Comparison of ENCODE assay signal across 10 cellular contexts in the genomic region with DNA sequence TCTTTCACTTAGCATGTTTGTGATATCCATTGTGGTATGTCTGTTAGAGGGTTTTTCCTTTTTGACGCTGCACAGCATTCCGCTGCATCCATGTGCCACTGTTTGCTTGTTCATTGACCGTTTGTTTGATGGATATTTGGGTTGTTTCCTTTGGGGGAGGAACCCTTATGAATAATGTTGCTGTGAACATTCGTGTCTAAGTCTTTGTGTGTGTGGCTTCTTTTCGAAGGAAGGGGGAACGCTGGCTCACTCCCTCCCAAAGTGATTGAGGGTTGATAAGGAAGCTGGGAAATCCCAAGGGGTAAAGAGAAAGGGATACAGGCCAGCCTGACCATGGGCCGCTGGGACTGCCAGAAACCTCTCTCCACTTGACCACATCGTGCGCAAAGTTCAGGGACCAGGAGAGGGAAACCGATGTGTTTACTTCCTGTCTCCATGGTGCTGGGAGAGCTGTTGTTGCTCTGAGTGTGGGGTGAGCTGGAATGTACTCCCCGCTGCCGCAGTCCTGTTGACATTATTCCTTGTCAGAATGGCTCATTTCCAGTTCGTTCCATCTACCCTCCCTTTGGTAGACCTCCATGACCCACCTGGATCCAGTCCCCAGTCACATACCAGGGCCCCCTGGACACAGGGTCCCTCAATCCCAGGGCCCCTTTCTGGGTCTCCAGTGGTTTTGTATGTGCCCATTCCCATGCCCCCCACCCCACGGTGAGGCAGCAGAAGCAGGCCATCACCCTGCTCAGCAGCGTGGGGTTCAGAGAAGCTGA. TPM values are rescaled to one million over a fixed set of nuclear protein-coding genes. Genes with fewer than 3 reads are reported as not detected.
A peak's percentile ranks its signal among the peaks of the same experiment; 100 is the strongest.
DNase-seq lines count a peak whose midpoint lies in the region; ATAC-seq and TF ChIP-seq lines count a peak whose summit lies in the region.
"Had no signal": no experiment of that assay in that cellular context is flagged by ENCODE, and none has a peak within 500 bp of the region (broad histone marks: within the 10 kb centered on the region; RNA-seq: fewer than 3 reads in every experiment).

No MANE protein-coding gene starts in this region.

- no peaks in the 10 kb centered on the region for H3K36me3 ChIP-seq in IMR-90 (ENCODE audit: control insufficient read depth, insufficient read depth, low read length)
- no peaks in the 10 kb centered on the region for H3K36me3 ChIP-seq in left lung
- H3K36me3 ChIP-seq: HAP-1 had no signal

- H3K18ac ChIP-seq in IMR-90 (ENCODE audit: low read depth, low read length), result peak overlapping the region; percentile 38; the same call in 1 of the 2 replicates

- peak overlapping the region; percentile 42 for H3K4me2 ChIP-seq in IMR-90 (ENCODE audit: low read depth, low read length)

- CTCF ChIA-PET in IMR-90 (lab: Yijun Ruan, JAX), result interaction anchor here (0.9 to 1.0 kb wide), 2 partner anchors 10 to 32 kb away, joined by 3 to 4 read pairs; no protein-coding TSS in a partner anchor

- dilution Hi-C loops in IMR-90 (cut with HindIII; ENCODE audit: low sequenced_read_pairs, unreplicated experiment), result no loop called here

- H2BK120ac ChIP-seq in IMR-90 (ENCODE audit: low read depth, low read length), result peak overlapping the region; percentile 76

- H3K27me3 ChIP-seq in IMR-90 (ENCODE audit: control insufficient read depth, insufficient read depth, low read length) (no peaks in the 10 kb centered on the region), left lung (no peaks in the 10 kb centered on the region)

- H3K9me3 ChIP-seq in IMR-90 (ENCODE audit: control insufficient read depth, insufficient read depth, low read length) (no peaks in the 10 kb centered on the region), left lung (peaks cover 0 to 4% of the 10 kb centered on the region in 2 donors)

- peak overlapping the region; percentile 30 for H4K91ac ChIP-seq in IMR-90 (ENCODE audit: insufficient read depth, low read depth, low read length)

- H3K4me3 ChIP-seq in IMR-90 (ENCODE audit: insufficient read depth, low read depth, low read length) (no peak overlapping the region), left lung (no peak overlapping the region)
- H3K4me3 ChIP-seq: HAP-1 had no signal

- DNase-seq in IMR-90 (peak; percentile 97), left lung (peak; percentile 51 to 87), smooth muscle cell of the brain vasculature (ENCODE audit: low read depth, low spot score) (peak; percentile 90)
- no peak for DNase-seq in activated CD4-positive, alpha-beta T cell treated with anti-CD3 and anti-CD28 coated beads, Interleukin-2, amount 50 U/mL, for 1 hour
- DNase-seq in activated T-helper 2 cell treated with anti-CD3 and anti-CD28 coated beads, Interferon-gamma antibody, Interleukin-2, Interleukin-4, amounts not matched to agents 10 μg/mL and 5 μg/mL and 100 μg/mL, durations not matched to agents 14 hours and 24 hours and 36 hours (ENCODE audit: low spot score), result no peak
- DNase-seq: MM.1S had no signal

- no peak overlapping the region for H3K27ac Mint-ChIP-seq in activated T-helper 2 cell treated with anti-CD3 and anti-CD28 coated beads, Interferon-gamma antibody, Interleukin-2, Interleukin-4, amounts not matched to agents 10 μg/mL and 5 μg/mL and 100 μg/mL, durations not matched to agents 14 hours and 24 hours and 36 hours

- BruUV-seq in IMR-90 (replicated peaks; lab: Mats Ljungman, UMichigan), result no TSS peak

- H3K27ac ChIP-seq in IMR-90 (ENCODE audit: insufficient read depth, low read length) (0 out of 2 replicates have a peak overlapping the region, but pooled peaks have one; percentile 1), cingulate gyrus (ENCODE audit: low read depth, low read length) (peak overlapping the region; percentile 30), left lung (peak overlapping the region; percentile 83 to 85)

- peak overlapping the region; percentile 4 to 17; a peak in 2 of 4 replicates for H4K8ac ChIP-seq in IMR-90 (ENCODE audit: low read depth in 2 of 2, low read length in 2 of 2)

- peak overlapping the region; percentile 10; the same call in 1 of the 2 replicates for H4K5ac ChIP-seq in IMR-90 (ENCODE audit: low read depth, low read length)

- no peak for TF ChIP-seq POLR2A in IMR-90 (IDR thresholded peaks at IDR 0.05; ENCODE audit: low read depth, low read length)

- 45% methylated on average over 4 of the region's 15 CpGs; no CpG with 5 or more reads in 1 of the 2 experiments for WGBS in IMR-90 (ENCODE audit: extremely low coverage in 2 of 2, insufficient read length in 1 of 2), 2 experiments

- H2BK5ac ChIP-seq in IMR-90 (ENCODE audit: low read depth, low read length, poor library complexity, severe bottlenecking), result peak overlapping the region; percentile 60

- ATAC-seq in IMR-90 (ENCODE audit: low read depth), result peak; percentile 95
- ATAC-seq in left lung, result peak; percentile 92
- no peak for ATAC-seq in GM19035 (IDR thresholded peaks at IDR 0.05; ENCODE audit: unreplicated experiment)
- no peak for ATAC-seq in HG03280 (IDR thresholded peaks at IDR 0.05; ENCODE audit: unreplicated experiment)

- H3K4me1 ChIP-seq in IMR-90 (ENCODE audit: control insufficient read depth, insufficient read depth, low read length), result peaks cover 16% of the 10 kb centered on the region
- peaks cover 35 to 60% of the 10 kb centered on the region in 2 donors for H3K4me1 ChIP-seq in left lung
- H3K4me1 ChIP-seq: HAP-1 had no signal

- peak overlapping the region; percentile 78 for H2BK20ac ChIP-seq in IMR-90 (ENCODE audit: low read depth, low read length)

- peak overlapping the region; percentile 51; the same call in 1 of the 2 replicates for H2AK5ac ChIP-seq in IMR-90 (ENCODE audit: low read depth, low read length)

- intact Hi-C loops in IMR-90 (cut with micrococcal nuclease) (loop anchor here (5.0 kb wide), 1 partner anchor 104 kb away; no protein-coding TSS in a partner anchor), left lung (cut with DNase I) (no loop called here)
- intact Hi-C loops in activated T-helper 2 cell treated with anti-CD3 and anti-CD28 coated beads, Interferon-gamma antibody, Interleukin-2, Interleukin-4, amounts not matched to agents 10 μg/mL and 5 μg/mL and 100 μg/mL, durations not matched to agents 14 hours and 24 hours and 36 hours (cut with micrococcal nuclease), result no loop called here

- H3K14ac ChIP-seq in IMR-90 (replicated peaks; ENCODE audit: low read depth, low read length), result peak overlapping the region; percentile 79

- no peaks in the 10 kb centered on the region for H3K36me3 Mint-ChIP-seq in activated T-helper 2 cell treated with anti-CD3 and anti-CD28 coated beads, Interferon-gamma antibody, Interleukin-2, Interleukin-4, amounts not matched to agents 10 μg/mL and 5 μg/mL and 100 μg/mL, durations not matched to agents 14 hours and 24 hours and 36 hours (ENCODE audit: low read depth)

- peak overlapping the region; percentile 87 for H3K4ac ChIP-seq in IMR-90 (ENCODE audit: low read depth, low read length)

- no peak overlapping the region for H3K9ac ChIP-seq in IMR-90 (ENCODE audit: low read depth, low read length)

- H2AK9ac ChIP-seq in IMR-90 (replicated peaks; ENCODE audit: low read depth, low read length, poor library complexity), result peak overlapping the region; percentile 46

- TF ChIP-seq RAD21 in IMR-90 (IDR thresholded peaks at IDR 0.05; ENCODE audit: low read length), result peak; percentile 10; the same call in 1 of the 2 replicates

- in situ Hi-C loops in IMR-90 (cut with MboI; ENCODE audit: low sequenced_read_pairs), result no loop called here

- no peaks in the 10 kb centered on the region for H4K20me1 ChIP-seq in IMR-90 (ENCODE audit: insufficient read depth, low read length)

- H2BK15ac ChIP-seq in IMR-90 (ENCODE audit: low read depth, low read length), result peak overlapping the region; percentile 7; the same call in 1 of the 3 replicates

- H3K23ac ChIP-seq in IMR-90 (ENCODE audit: low read depth, low read length), result peak overlapping the region; percentile 45

- TF ChIP-seq CTCF in IMR-90 (conservative IDR thresholded peaks at IDR 0.05; ENCODE audit: low read depth, low read length), result no peak
- no peak for TF ChIP-seq CTCF in left lung (IDR thresholded peaks at IDR 0.05)

- peak overlapping the region; percentile 68 for H2AFZ ChIP-seq in IMR-90 (replicated peaks; ENCODE audit: low read length, poor library complexity)

- no peaks in the 10 kb centered on the region for H3K27me3 Mint-ChIP-seq in activated T-helper 2 cell treated with anti-CD3 and anti-CD28 coated beads, Interferon-gamma antibody, Interleukin-2, Interleukin-4, amounts not matched to agents 10 μg/mL and 5 μg/mL and 100 μg/mL, durations not matched to agents 14 hours and 24 hours and 36 hours (ENCODE audit: low read depth)

- H3K4me3 Mint-ChIP-seq in activated T-helper 2 cell treated with anti-CD3 and anti-CD28 coated beads, Interferon-gamma antibody, Interleukin-2, Interleukin-4, amounts not matched to agents 10 μg/mL and 5 μg/mL and 100 μg/mL, durations not matched to agents 14 hours and 24 hours and 36 hours (ENCODE audit: low read depth), result no peak overlapping the region

- no peaks in the 10 kb centered on the region for H3K4me1 Mint-ChIP-seq in activated T-helper 2 cell treated with anti-CD3 and anti-CD28 coated beads, Interferon-gamma antibody, Interleukin-2, Interleukin-4, amounts not matched to agents 10 μg/mL and 5 μg/mL and 100 μg/mL, durations not matched to agents 14 hours and 24 hours and 36 hours (ENCODE audit: low read depth)

- H3K9me1 ChIP-seq in IMR-90 (ENCODE audit: insufficient read depth, low read length), result peaks cover 9% of the 10 kb centered on the region

- H3K9me3 Mint-ChIP-seq in activated T-helper 2 cell treated with anti-CD3 and anti-CD28 coated beads, Interferon-gamma antibody, Interleukin-2, Interleukin-4, amounts not matched to agents 10 μg/mL and 5 μg/mL and 100 μg/mL, durations not matched to agents 14 hours and 24 hours and 36 hours, result peaks cover 7% of the 10 kb centered on the region

- peaks cover 0 to 7% of the 10 kb centered on the region in 2 experiments; a peak in 1 of 4 replicates for H3K79me1 ChIP-seq in IMR-90 (ENCODE audit: low read depth in 1 of 2, low read length in 2 of 2)

- H3K56ac ChIP-seq in IMR-90 (ENCODE audit: extremely low read depth, insufficient read depth, low read length), result no peak overlapping the region

- POLR2A ChIA-PET in IMR-90 (lab: Charles Lee; ENCODE audit: unreplicated experiment), result interaction anchor here (1.2 kb wide), 1 partner anchor 164 kb away, joined by 4 read pairs; the partner anchor contains the start of gene RHOB

RNA-seq across cellular contexts. Expression of gene HS1BP3, which starts 39.6 kb away (rescaled TPM):
- total RNA-seq in IMR-90 (2012; rRNA removed) (9.0 and 10.3 TPM in 2 replicates), left lung (10 to 100 TPM; 36.1 to 39.7 TPM)
- 13.6 and 14.8 TPM in 2 replicates for polyA plus RNA-seq in IMR-90 (2012; rRNA removed)
- 12.6 and 13.7 TPM in 2 replicates for polyA plus RNA-seq in IMR-90 (2012; cell fraction: cytosol; rRNA removed)
- 34.4 and 38.9 TPM in 2 replicates for polyA plus RNA-seq in IMR-90 (2012; cell fraction: nucleus; rRNA removed; ENCODE audit: low replicate concordance)
- total RNA-seq in activated T-helper 2 cell treated with anti-CD3 and anti-CD28 coated beads, Interferon-gamma antibody, Interleukin-2, Interleukin-4, amounts not matched to agents 10 μg/mL and 5 μg/mL and 100 μg/mL, durations not matched to agents 14 hours and 24 hours and 36 hours, result 11.5 and 11.9 TPM in 2 replicates

RNA-seq across cellular contexts. Expression of gene GDF7, which starts 55.7 kb away (rescaled TPM):
- total RNA-seq in IMR-90 (2012; rRNA removed) (under 0.01 TPM in 2 replicates), left lung (under 1 TPM; 0.15 to 0.37 TPM)
- polyA plus RNA-seq in IMR-90 (2012; rRNA removed), result 0.02 TPM in 1 of 2 replicates, not detected in the other
- under 0.01 and 0.01 TPM in 2 replicates for polyA plus RNA-seq in IMR-90 (2012; cell fraction: cytosol; rRNA removed)
- 0.03 and 0.10 TPM in 2 replicates for polyA plus RNA-seq in IMR-90 (2012; cell fraction: nucleus; rRNA removed; ENCODE audit: low replicate concordance)
- 0.05 and 0.11 TPM in 2 replicates for total RNA-seq in activated T-helper 2 cell treated with anti-CD3 and anti-CD28 coated beads, Interferon-gamma antibody, Interleukin-2, Interleukin-4, amounts not matched to agents 10 μg/mL and 5 μg/mL and 100 μg/mL, durations not matched to agents 14 hours and 24 hours and 36 hours

Comparison
In these comparisons a context has a peak if more than half of its experiments do, and no peak if none do; other contexts are left out.
1. ATAC-seq: peak in IMR-90 (single experiment) and left lung (single experiment); none in GM19035 (single experiment) and HG03280 (single experiment).
2. DNase-seq: peak in IMR-90 (single experiment), left lung (2 of 2) and smooth muscle cell of the brain vasculature (single experiment); none in activated CD4-positive, alpha-beta T cell treated with anti-CD3 and anti-CD28 coated beads, Interleukin-2, amount 50 U/mL, for 1 hour (single experiment) and activated T-helper 2 cell treated with anti-CD3 and anti-CD28 coated beads, Interferon-gamma antibody, Interleukin-2, Interleukin-4, amounts not matched to agents 10 μg/mL and 5 μg/mL and 100 μg/mL, durations not matched to agents 14 hours and 24 hours and 36 hours (single experiment).
3. H3K27ac ChIP-seq: peak in every context shown above with its lines; median percentile 84 in left lung; 30 in cingulate gyrus; 1 in IMR-90.